Comparison of ENCODE assay signal across 1 cellular context in the genomic region with DNA sequence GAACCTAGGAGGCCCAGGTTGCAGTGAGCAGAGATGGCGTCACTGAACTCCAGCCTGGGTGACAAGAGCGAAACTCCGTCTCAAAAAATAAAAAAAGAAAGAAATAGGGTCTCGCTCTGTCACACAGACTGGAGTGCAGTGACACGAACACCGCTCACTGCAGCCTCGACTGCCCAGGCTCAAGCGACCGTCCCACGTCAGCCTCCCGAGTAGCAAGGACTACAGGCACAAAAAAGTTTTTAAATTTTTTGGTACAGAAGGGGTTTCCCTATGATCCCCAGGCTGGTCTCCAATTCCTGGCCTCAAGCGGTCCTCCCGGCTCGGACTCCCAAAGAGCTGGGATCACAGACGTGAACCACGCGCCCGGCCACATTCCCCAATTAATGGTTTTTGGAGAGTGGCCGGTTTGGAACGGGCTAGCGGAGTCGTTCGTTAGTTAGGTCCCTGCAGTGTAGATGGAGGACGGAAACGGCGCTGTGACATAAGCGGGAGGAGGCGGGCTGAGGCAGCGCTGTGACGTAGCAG.
TF ChIP-seq lines count a peak whose summit lies in the region.

No MANE protein-coding gene starts in this region.

TF ChIP-seq in HepG2, 621 proteins besides CTCF, POLR2A, EP300 and RAD21 (continued from another document and continues in another):
- TF ChIP-seq CREB1 (IDR thresholded peaks at IDR 0.05) = no peak
- TF ChIP-seq CREB1 (CRISPR knock-in tag; IDR thresholded peaks at IDR 0.05) = no peak; the same call in none of the 2 replicates
- TF ChIP-seq CENPT (CRISPR knock-in tag; IDR thresholded peaks at IDR 0.05; ENCODE audit: low read depth) = no peak
- TF ChIP-seq, protein P1, sequence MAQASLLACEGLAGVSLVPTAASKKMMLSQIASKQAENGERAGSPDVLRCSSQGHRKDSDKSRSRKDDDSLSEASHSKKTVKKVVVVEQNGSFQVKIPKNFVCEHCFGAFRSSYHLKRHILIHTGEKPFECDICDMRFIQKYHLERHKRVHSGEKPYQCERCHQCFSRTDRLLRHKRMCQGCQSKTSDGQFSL (CRISPR knock-in tag; IDR thresholded peaks at IDR 0.05) = 0 out of 2 replicates have a peak, but pooled peaks have one; percentile 39
- TF ChIP-seq HMGA1 (CRISPR knock-in tag; conservative IDR thresholded peaks at IDR 0.05) = no peak
- TF ChIP-seq ZNF713 (CRISPR knock-in tag; IDR thresholded peaks at IDR 0.05) = no peak
- TF ChIP-seq ZNF460 (CRISPR knock-in tag; IDR thresholded peaks at IDR 0.05; ENCODE audit: borderline replicate concordance) = peak; percentile 31; the same call in 1 of the 2 replicates
- TF ChIP-seq, protein P2, sequence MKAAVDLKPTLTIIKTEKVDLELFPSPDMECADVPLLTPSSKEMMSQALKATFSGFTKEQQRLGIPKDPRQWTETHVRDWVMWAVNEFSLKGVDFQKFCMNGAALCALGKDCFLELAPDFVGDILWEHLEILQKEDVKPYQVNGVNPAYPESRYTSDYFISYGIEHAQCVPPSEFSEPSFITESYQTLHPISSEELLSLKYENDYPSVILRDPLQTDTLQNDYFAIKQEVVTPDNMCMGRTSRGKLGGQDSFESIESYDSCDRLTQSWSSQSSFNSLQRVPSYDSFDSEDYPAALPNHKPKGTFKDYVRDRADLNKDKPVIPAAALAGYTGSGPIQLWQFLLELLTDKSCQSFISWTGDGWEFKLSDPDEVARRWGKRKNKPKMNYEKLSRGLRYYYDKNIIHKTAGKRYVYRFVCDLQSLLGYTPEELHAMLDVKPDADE (CRISPR knock-in tag; IDR thresholded peaks at IDR 0.05) = no peak; the same call in 1 of the 2 replicates
- no peak for TF ChIP-seq ZNF3 (CRISPR knock-in tag; IDR thresholded peaks at IDR 0.05)
- TF ChIP-seq RBM39 (IDR thresholded peaks at IDR 0.05; ENCODE audit: low read depth, low read length, poor library complexity, severe bottlenecking) = peak; percentile 22
- TF ChIP-seq BRF2 (CRISPR knock-in tag; IDR thresholded peaks at IDR 0.05) = no peak
- TF ChIP-seq, protein P3, sequence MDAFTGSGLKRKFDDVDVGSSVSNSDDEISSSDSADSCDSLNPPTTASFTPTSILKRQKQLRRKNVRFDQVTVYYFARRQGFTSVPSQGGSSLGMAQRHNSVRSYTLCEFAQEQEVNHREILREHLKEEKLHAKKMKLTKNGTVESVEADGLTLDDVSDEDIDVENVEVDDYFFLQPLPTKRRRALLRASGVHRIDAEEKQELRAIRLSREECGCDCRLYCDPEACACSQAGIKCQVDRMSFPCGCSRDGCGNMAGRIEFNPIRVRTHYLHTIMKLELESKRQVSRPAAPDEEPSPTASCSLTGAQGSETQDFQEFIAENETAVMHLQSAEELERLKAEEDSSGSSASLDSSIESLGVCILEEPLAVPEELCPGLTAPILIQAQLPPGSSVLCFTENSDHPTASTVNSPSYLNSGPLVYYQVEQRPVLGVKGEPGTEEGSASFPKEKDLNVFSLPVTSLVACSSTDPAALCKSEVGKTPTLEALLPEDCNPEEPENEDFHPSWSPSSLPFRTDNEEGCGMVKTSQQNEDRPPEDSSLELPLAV (CRISPR knock-in tag; conservative IDR thresholded peaks at IDR 0.05; ENCODE audit: low read depth) = no peak
- no peak for TF ChIP-seq GLI4 (CRISPR knock-in tag; IDR thresholded peaks at IDR 0.05; ENCODE audit: borderline replicate concordance)
- no peak for TF ChIP-seq AFF4 (CRISPR knock-in tag; IDR thresholded peaks at IDR 0.05)
- TF ChIP-seq CHD2 (IDR thresholded peaks at IDR 0.05; ENCODE audit: low read depth, low read length) = no peak
- no peak for TF ChIP-seq FOXP1 (IDR thresholded peaks at IDR 0.05)
- no peak for TF ChIP-seq FOXP1 (CRISPR knock-in tag; IDR thresholded peaks at IDR 0.05)
- TF ChIP-seq PCBP1 (IDR thresholded peaks at IDR 0.05; ENCODE audit: borderline replicate concordance, low read depth, low read length) = no peak
- peak; percentile 58; the same call in 1 of the 2 replicates for TF ChIP-seq ZNF263 (CRISPR knock-in tag; IDR thresholded peaks at IDR 0.05)
- no peak for TF ChIP-seq JUND (CRISPR knock-in tag; IDR thresholded peaks at IDR 0.05)
- TF ChIP-seq, protein P4, sequence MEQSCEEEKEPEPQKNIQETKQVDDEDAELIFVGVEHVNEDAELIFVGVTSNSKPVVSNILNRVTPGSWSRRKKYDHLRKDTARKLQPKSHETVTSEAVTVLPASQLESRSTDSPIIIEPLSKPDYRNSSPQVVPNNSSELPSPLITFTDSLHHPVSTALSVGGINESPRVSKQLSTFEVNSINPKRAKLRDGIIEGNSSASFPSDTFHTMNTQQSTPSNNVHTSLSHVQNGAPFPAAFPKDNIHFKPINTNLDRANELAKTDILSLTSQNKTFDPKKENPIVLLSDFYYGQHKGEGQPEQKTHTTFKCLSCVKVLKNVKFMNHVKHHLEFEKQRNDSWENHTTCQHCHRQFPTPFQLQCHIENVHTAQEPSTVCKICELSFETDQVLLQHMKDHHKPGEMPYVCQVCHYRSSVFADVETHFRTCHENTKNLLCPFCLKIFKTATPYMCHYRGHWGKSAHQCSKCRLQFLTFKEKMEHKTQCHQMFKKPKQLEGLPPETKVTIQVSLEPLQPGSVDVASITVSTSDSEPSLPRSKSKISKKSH (CRISPR knock-in tag; IDR thresholded peaks at IDR 0.05; ENCODE audit: borderline replicate concordance) = peak; percentile 43; the same call in 1 of the 2 replicates
- TF ChIP-seq, protein P5, sequence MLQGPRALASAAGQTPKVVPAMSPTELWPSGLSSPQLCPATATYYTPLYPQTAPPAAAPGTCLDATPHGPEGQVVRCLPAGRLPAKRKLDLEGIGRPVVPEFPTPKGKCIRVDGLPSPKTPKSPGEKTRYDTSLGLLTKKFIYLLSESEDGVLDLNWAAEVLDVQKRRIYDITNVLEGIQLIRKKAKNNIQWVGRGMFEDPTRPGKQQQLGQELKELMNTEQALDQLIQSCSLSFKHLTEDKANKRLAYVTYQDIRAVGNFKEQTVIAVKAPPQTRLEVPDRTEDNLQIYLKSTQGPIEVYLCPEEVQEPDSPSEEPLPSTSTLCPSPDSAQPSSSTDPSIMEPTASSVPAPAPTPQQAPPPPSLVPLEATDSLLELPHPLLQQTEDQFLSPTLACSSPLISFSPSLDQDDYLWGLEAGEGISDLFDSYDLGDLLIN (CRISPR knock-in tag; IDR thresholded peaks at IDR 0.05; ENCODE audit: borderline replicate concordance) = 0 out of 2 replicates have a peak, but pooled peaks have one; percentile 78
- no peak for TF ChIP-seq KDM2A (CRISPR knock-in tag; IDR thresholded peaks at IDR 0.05; ENCODE audit: borderline replicate concordance, low read depth)
- peak; percentile 37 for TF ChIP-seq ZNF510 (CRISPR knock-in tag; IDR thresholded peaks at IDR 0.05; ENCODE audit: low read depth)
- no peak for TF ChIP-seq RERE (CRISPR knock-in tag; IDR thresholded peaks at IDR 0.05; ENCODE audit: low read depth)
- TF ChIP-seq FOXJ3 (CRISPR knock-in tag; IDR thresholded peaks at IDR 0.05; ENCODE audit: borderline replicate concordance) = 0 out of 2 replicates have a peak, but pooled peaks have one; percentile 23
- TF ChIP-seq ZNF251 (CRISPR knock-in tag; IDR thresholded peaks at IDR 0.05) = 0 out of 2 replicates have a peak, but pooled peaks have one; percentile 63
- TF ChIP-seq RARG (CRISPR knock-in tag; IDR thresholded peaks at IDR 0.05; ENCODE audit: low read depth) = no peak
- TF ChIP-seq REST (IDR thresholded peaks at IDR 0.05; ENCODE audit: borderline replicate concordance in 1 of 2, low read depth in 1 of 2, low read length in 2 of 2) = no peak
- TF ChIP-seq ZNF720 (CRISPR knock-in tag; IDR thresholded peaks at IDR 0.05) = no peak
